26 cellular contexts compared by ENCODE assay signal in the genomic region with DNA sequence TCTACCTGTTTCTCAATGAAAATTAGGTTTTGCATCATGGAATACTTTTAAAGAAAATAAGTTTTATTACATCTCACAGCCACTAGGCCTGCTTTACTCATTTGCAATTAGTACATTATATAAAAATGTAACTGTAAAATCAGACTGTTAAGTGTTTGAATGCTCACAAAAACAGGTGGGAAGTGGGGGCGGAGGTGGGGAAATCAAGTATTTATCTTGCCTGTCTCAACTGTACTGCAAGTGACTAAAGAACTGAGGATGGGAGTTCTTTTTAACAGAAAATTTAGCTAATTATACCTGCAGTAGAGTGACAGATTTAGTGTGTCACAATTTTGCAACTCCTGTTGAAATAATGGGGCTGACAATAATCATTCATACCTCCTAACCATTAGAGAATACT.
"Had no signal": no experiment of that assay in that cellular context is flagged by ENCODE, and none has a peak within 500 bp of the region (broad histone marks: within the 10 kb centered on the region; RNA-seq: fewer than 3 reads in every experiment).

No MANE protein-coding gene starts in this region.

- H3K27ac ChIP-seq: stomach, suprapubic skin, testis, thoracic aorta, thyroid gland, tibial artery, tibial nerve, transverse colon, upper lobe of left lung, upper lobe of right lung, uterus, vagina had no signal

- ATAC-seq: stimulated activated effector memory CD8-positive, alpha-beta T cell treated with anti-CD3 and anti-CD28 coated beads, Interleukin-12 subunit alpha, Interleukin-12 subunit beta, amount 100 ng/mL, for 72 hours; stimulated activated memory B cell treated with anti-CD40 and anti-IgM and Interleukin-4, amounts not matched to agents 10 μg/mL and 1 μg/mL and 100 μg/mL, for 72 hours; stimulated activated naive B cell treated with anti-CD40 and anti-IgM and Interleukin-4, amounts not matched to agents 10 μg/mL and 1 μg/mL and 100 μg/mL, for 72 hours; stimulated activated naive CD8-positive, alpha-beta T cell treated with anti-CD3 and anti-CD28 coated beads, Interleukin-15, amount 100 ng/mL, for 72 hours; stimulated activated naive CD8-positive, alpha-beta T cell treated with anti-CD3 and anti-CD28 coated beads, Interleukin-15, Interleukin-2, amounts not matched to agents 100 U/mL and 50 U/mL, for 24 hours; upper lobe of right lung had no signal

- DNase-seq: stimulated activated CD4-positive, alpha-beta T cell treated with anti-CD3 and anti-CD28 coated beads, Interleukin-2, amount 100 ng/mL, for 48 hours; stimulated activated CD4-positive, alpha-beta T cell treated with anti-CD3 and anti-CD28 coated beads, Interleukin-4, amount 100 ng/mL, for 1 hour; stimulated activated CD4-positive, alpha-beta T cell treated with anti-CD3 and anti-CD28 coated beads, Interleukin-4, amount 100 ng/mL, for 24 hours; stimulated activated CD4-positive, alpha-beta T cell treated with anti-CD3 and anti-CD28 coated beads, Interleukin-4, amount 100 ng/mL, for 4 hours; stimulated activated CD8-positive, alpha-beta memory T cell treated with anti-CD3 and anti-CD28 coated beads, Interleukin-4, amount 100 ng/mL, for 48 hours; stimulated activated naive B cell treated with anti-CD40 and anti-IgM and Interleukin-4, amounts not matched to agents 10 μg/mL and 1 μg/mL and 100 μg/mL, for 72 hours; stimulated activated naive CD4-positive, alpha-beta T cell; stimulated activated naive CD4-positive, alpha-beta T cell treated with Interleukin-2 at 50 U/mL for 16 hours; stimulated activated naive CD8-positive, alpha-beta T cell treated with anti-CD3 and anti-CD28 coated beads, Interleukin-15, amount 100 ng/mL, for 72 hours; stimulated activated naive CD8-positive, alpha-beta T cell treated with anti-CD3 and anti-CD28 coated beads, Interleukin-15, Interleukin-2, amounts not matched to agents 100 U/mL and 50 U/mL, for 24 hours; stomach; substantia nigra; testis; thyroid gland; tibial artery; transverse colon; trophoblast cell; upper lobe of left lung; upper lobe of right lung; uterus had no signal
